22 cellular contexts compared by ENCODE assay signal in genomic region chr1:44908427-44908826, GRCh38.
"Had no signal": no experiment of that assay in that cellular context is flagged by ENCODE, and none has a peak within 500 bp of the region (broad histone marks: within the 10 kb centered on the region; RNA-seq: fewer than 3 reads in every experiment).

No MANE protein-coding gene starts in this region.

- H3K27ac ChIP-seq: psoas muscle, spleen, thyroid gland, upper lobe of left lung, uterus had no signal

- H3K4me3 Mint-ChIP-seq: naive thymus-derived CD8-positive, alpha-beta T cell; neural crest cell; stimulated activated naive B cell treated with anti-CD40 and anti-IgM and Interleukin-4, amounts not matched to agents 10 μg/mL and 1 μg/mL and 100 μg/mL, for 72 hours; stimulated activated naive CD8-positive, alpha-beta T cell treated with anti-CD3 and anti-CD28 coated beads, Interleukin-15, amount 100 ng/mL, for 72 hours had no signal

- H3K4me3 ChIP-seq: heart left ventricle, mucosa of descending colon, psoas muscle, spleen, thyroid gland, upper lobe of left lung, uterus had no signal

- H3K27me3 ChIP-seq: heart left ventricle, spleen, thyroid gland, upper lobe of left lung, uterus had no signal

- H3K4me1 Mint-ChIP-seq: neural crest cell; stimulated activated naive B cell treated with anti-CD40 and anti-IgM and Interleukin-4, amounts not matched to agents 10 μg/mL and 1 μg/mL and 100 μg/mL, for 72 hours; stimulated activated naive CD8-positive, alpha-beta T cell treated with anti-CD3 and anti-CD28 coated beads, Interleukin-15, amount 100 ng/mL, for 72 hours had no signal

- ATAC-seq: esophagus mucosa; mucosa of descending colon; naive thymus-derived CD8-positive, alpha-beta T cell; psoas muscle; stimulated activated naive B cell treated with anti-CD40 and anti-IgM and Interleukin-4, amounts not matched to agents 10 μg/mL and 1 μg/mL and 100 μg/mL, for 72 hours; stimulated activated naive CD8-positive, alpha-beta T cell treated with anti-CD3 and anti-CD28 coated beads, Interleukin-15, amount 100 ng/mL, for 72 hours had no signal

- H3K9me3 ChIP-seq: heart left ventricle, mucosa of descending colon, psoas muscle, thyroid gland, upper lobe of left lung, uterus had no signal

- DNase-seq: effector memory CD4-positive, alpha-beta T cell; heart left ventricle; hippocampal formation; kidney glomerular epithelial cell; mucosa of descending colon; naive thymus-derived CD8-positive, alpha-beta T cell; psoas muscle; retina; spleen; stimulated activated CD4-positive, alpha-beta T cell treated with anti-CD3 and anti-CD28 coated beads, Interleukin-15, amount 100 ng/mL, for 24 hours; stimulated activated CD4-positive, alpha-beta T cell treated with anti-CD3 and anti-CD28 coated beads, Interleukin-1b, Interleukin-23, amount 100 ng/mL, for 48 hours; stimulated activated CD4-positive, alpha-beta T cell treated with anti-CD3 and anti-CD28 coated beads, Interleukin-4, amount 100 ng/mL, for 24 hours; stimulated activated naive B cell treated with anti-CD40 and anti-IgM and Interleukin-4, amounts not matched to agents 10 μg/mL and 1 μg/mL and 100 μg/mL, for 72 hours; stimulated activated naive CD8-positive, alpha-beta T cell treated with anti-CD3 and anti-CD28 coated beads, Interleukin-15, amount 100 ng/mL, for 72 hours; substantia nigra; thyroid gland; upper lobe of left lung; uterus had no signal

- H3K27ac Mint-ChIP-seq: stimulated activated naive B cell treated with anti-CD40 and anti-IgM and Interleukin-4, amounts not matched to agents 10 μg/mL and 1 μg/mL and 100 μg/mL, for 72 hours had no signal

- FAIRE-seq: endometrium, frontal cortex had no signal

- H3K36me3 ChIP-seq: heart left ventricle, thyroid gland, upper lobe of left lung, uterus had no signal

- H3K4me1 ChIP-seq: psoas muscle, thyroid gland, upper lobe of left lung, uterus had no signal

- H3K27me3 Mint-ChIP-seq: naive thymus-derived CD8-positive, alpha-beta T cell; stimulated activated naive B cell treated with anti-CD40 and anti-IgM and Interleukin-4, amounts not matched to agents 10 μg/mL and 1 μg/mL and 100 μg/mL, for 72 hours; stimulated activated naive CD8-positive, alpha-beta T cell treated with anti-CD3 and anti-CD28 coated beads, Interleukin-15, amount 100 ng/mL, for 72 hours had no signal

- H3K9me3 Mint-ChIP-seq: stimulated activated naive CD8-positive, alpha-beta T cell treated with anti-CD3 and anti-CD28 coated beads, Interleukin-15, amount 100 ng/mL, for 72 hours had no signal
